Comparison of ENCODE assay signal across 8 cellular contexts in genomic region chr12:112107728-112108447, GRCh38. TPM values are rescaled to one million over a fixed set of nuclear protein-coding genes. Genes with fewer than 3 reads are reported as not detected.
DNase-seq lines count a peak whose midpoint lies in the region; ATAC-seq and TF ChIP-seq lines count a peak whose summit lies in the region.

No MANE protein-coding gene starts in this region.

- peaks cover 26% of the 10 kb centered on the region for H3K36me3 Mint-ChIP-seq in activated B cell treated with CpG ODN at 0.5 μM for 24 hours (ENCODE audit: low read depth)

- peaks cover 41% of the 10 kb centered on the region for H3K4me1 Mint-ChIP-seq in activated B cell treated with CpG ODN at 0.5 μM for 24 hours

- H3K4me3 ChIP-seq in fibroblast of pulmonary artery (replicated peaks; ENCODE audit: low read depth, low read length): peak overlapping the region; percentile 94

- peak overlapping the region; percentile 96 for H3K4me3 Mint-ChIP-seq in activated B cell treated with CpG ODN at 0.5 μM for 24 hours

- intact Hi-C loops in activated B cell treated with CpG ODN at 0.5 μM for 24 hours (cut with micrococcal nuclease): loop anchor here (1.0 to 5.0 kb wide), 4 partner anchors 12 to 94 kb away; no protein-coding TSS in a partner anchor

- POLR2A ChIA-PET in activated B cell treated with CpG ODN at 0.5 μM for 24 hours (lab: Charles Lee): interaction anchor here (0.5 to 4.5 kb wide), 13 partner anchors 9 to 1817 kb away, joined by 3 to 143 read pairs (median 5); partner anchors contain the start of genes ERP29, PTPN11, TMEM116 and TRAFD1

- TF ChIP-seq CTCF in activated B cell treated with CpG ODN at 0.5 μM for 24 hours (IDR thresholded peaks at IDR 0.05) (no peak), fibroblast of pulmonary artery (IDR thresholded peaks at IDR 0.05; ENCODE audit: low read length, missing control alignments) (no peak)

- no peaks in the 10 kb centered on the region for H3K27me3 Mint-ChIP-seq in activated B cell treated with CpG ODN at 0.5 μM for 24 hours

- peaks cover 5% of the 10 kb centered on the region; the same call in 1 of the 2 replicates for H3K36me3 ChIP-seq in ES-I3 (ENCODE audit: insufficient read depth, low read length)

- H3K9ac ChIP-seq in ES-I3 (ENCODE audit: low read depth, low read length): peak overlapping the region; percentile 78

- H3K4me1 ChIP-seq in ES-I3 (ENCODE audit: insufficient read depth, low read length): peaks cover 43% of the 10 kb centered on the region

- ATAC-seq in activated B cell treated with CpG ODN at 0.5 μM for 24 hours (ENCODE audit: low read depth) (no peak), GM18858 (IDR thresholded peaks at IDR 0.05; ENCODE audit: unreplicated experiment) (no peak)

- H3K9me3 ChIP-seq in ES-I3 (ENCODE audit: control insufficient read depth, insufficient read depth, low read length): no peaks in the 10 kb centered on the region

- H3K9me3 Mint-ChIP-seq in activated B cell treated with CpG ODN at 0.5 μM for 24 hours: no peaks in the 10 kb centered on the region

- CTCF ChIA-PET in activated B cell treated with CpG ODN at 0.5 μM for 24 hours (lab: Charles Lee): interaction anchor here (1.1 to 2.2 kb wide), 3 partner anchors 22 to 62 kb away, joined by 3 to 7 read pairs (median 5); no protein-coding TSS in a partner anchor

- peak overlapping the region; percentile 85 for H3K27ac Mint-ChIP-seq in activated B cell treated with CpG ODN at 0.5 μM for 24 hours

- DNase-seq in HT1080 (ENCODE audit: low read depth): peak; percentile 42
- DNase-seq in activated B cell treated with CpG ODN at 0.5 μM for 24 hours: no peak
- DNase-seq in fibroblast of pulmonary artery (ENCODE audit: low read depth): no peak
- DNase-seq in nucleus accumbens (lab: John Stamatoyannopoulos, UW): peak in 33 of 56 donors; percentile 7 to 66 (median 43)
- DNase-seq in NCI-H345 treated with DMSO at 0.1 percent for 48 hours (lab: John Stamatoyannopoulos, UW; ENCODE audit: unreplicated experiment): no peak
- no peak for DNase-seq in DMS153 treated with DMSO at 0.1 percent for 48 hours (lab: John Stamatoyannopoulos, UW; ENCODE audit: unreplicated experiment)

RNA-seq across cellular contexts. Expression of gene NAA25, which starts 0.7 kb away (rescaled TPM):
- 16.8 and 31.0 TPM in 2 replicates for total RNA-seq in HT1080 (2014; rRNA removed; shearing (Covaris generic))
- polyA plus RNA-seq in HT1080 (2015; cell fraction: cytosol; rRNA removed): 15.2 and 19.7 TPM in 2 replicates
- polyA plus RNA-seq in HT1080 (2015; cell fraction: nucleus; rRNA removed): 58.2 and 58.4 TPM in 2 replicates
- 43.5 and 52.7 TPM in 2 replicates for total RNA-seq in activated B cell treated with CpG ODN at 0.5 μM for 24 hours

RNA-seq across cellular contexts. Expression of gene TRAFD1, which starts 17.5 kb away (rescaled TPM):
- 17.1 and 20.0 TPM in 2 replicates for total RNA-seq in HT1080 (2014; rRNA removed; shearing (Covaris generic))
- polyA plus RNA-seq in HT1080 (2015; cell fraction: cytosol; rRNA removed): 16.6 and 19.5 TPM in 2 replicates
- polyA plus RNA-seq in HT1080 (2015; cell fraction: nucleus; rRNA removed): 37.9 and 44.5 TPM in 2 replicates
- 47.8 and 51.0 TPM in 2 replicates for total RNA-seq in activated B cell treated with CpG ODN at 0.5 μM for 24 hours

Comparison
In these comparisons a context has a peak if more than half of its experiments do, and no peak if none do; other contexts are left out.
1. DNase-seq: peak in HT1080 (single experiment) and nucleus accumbens (33 of 56); none in activated B cell treated with CpG ODN at 0.5 μM for 24 hours (single experiment), fibroblast of pulmonary artery (single experiment), NCI-H345 treated with DMSO at 0.1 percent for 48 hours (single experiment) and DMS153 treated with DMSO at 0.1 percent for 48 hours (single experiment).